Comparison of ENCODE assay signal across 13 cellular contexts in the genomic region with DNA sequence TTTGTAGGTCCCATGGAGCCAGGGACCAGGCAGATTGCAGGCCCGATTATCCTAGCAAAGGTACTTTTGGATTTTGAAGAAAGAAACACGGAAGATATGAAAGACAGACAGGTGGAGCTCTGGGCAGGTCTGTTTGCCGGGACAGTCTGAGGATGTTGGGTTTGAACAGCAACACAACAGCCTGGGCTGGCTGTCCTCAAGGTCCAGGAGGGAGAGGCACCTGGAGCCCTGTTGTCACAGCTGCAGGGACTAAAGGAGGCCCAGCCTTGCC. TPM values are rescaled to one million over a fixed set of nuclear protein-coding genes. Genes with fewer than 3 reads are reported as not detected.
A peak's percentile ranks its signal among the peaks of the same experiment; 100 is the strongest.
DNase-seq lines count a peak whose midpoint lies in the region; ATAC-seq and TF ChIP-seq lines count a peak whose summit lies in the region.
"Had no signal": no experiment of that assay in that cellular context is flagged by ENCODE, and none has a peak within 500 bp of the region (broad histone marks: within the 10 kb centered on the region; RNA-seq: fewer than 3 reads in every experiment).

No MANE protein-coding gene starts in this region.

- 86 to 98% (median 90%) methylated on average over 3 of the region's 3 CpGs for WGBS in heart left ventricle, 4 donors
- WGBS in gastroesophageal sphincter (ENCODE audit: low coverage in 1 of 2), 2 donors: 67 to 75% methylated on average over 1 to 3 of the region's 3 CpGs
- 73 to 87% methylated on average over 3 of the region's 3 CpGs for WGBS in testis, 2 donors

- TF ChIP-seq EP300 in gastroesophageal sphincter (IDR thresholded peaks at IDR 0.05): no peak

- H3K27me3 Mint-ChIP-seq in type B pancreatic cell: peaks cover 3% of the 10 kb centered on the region
- H3K27me3 Mint-ChIP-seq: activated CD4-positive, alpha-beta T cell treated with anti-CD3 and anti-CD28 coated beads, Interleukin-2, amount 10 ng/mL, durations not matched to agents 24 days and 14 days had no signal

- H3K9me3 ChIP-seq in heart left ventricle (no peaks in the 10 kb centered on the region), gastroesophageal sphincter (no peaks in the 10 kb centered on the region), neutrophil (no peaks in the 10 kb centered on the region), testis (no peaks in the 10 kb centered on the region)
- H3K9me3 ChIP-seq: SJSA1 had no signal

- H3K4me1 ChIP-seq in heart left ventricle (peaks cover 8 to 95% (median 58%) of the 10 kb centered on the region in 12 donors), gastroesophageal sphincter (peaks cover 4 to 95% (median 36%) of the 10 kb centered on the region in 3 donors), neutrophil (ENCODE audit: control insufficient read depth in 1 of 2, insufficient read depth in 1 of 2, low read depth in 1 of 2, low read length in 1 of 2) (peaks cover 38 to 42% of the 10 kb centered on the region in 2 experiments), testis (peaks cover 62% of the 10 kb centered on the region)
- H3K4me1 ChIP-seq: SJSA1 had no signal

- intact Hi-C loops in heart left ventricle (cut with DNase I): no loop called here
- intact Hi-C loops in left cardiac atrium (cut with DNase I): no loop called here
- intact Hi-C loops in testis (cut with DNase I; ENCODE audit: low total_unique reads): no loop called here

- TF ChIP-seq CTCF in heart left ventricle (IDR thresholded peaks at IDR 0.05): no peak
- no peak for TF ChIP-seq CTCF in gastroesophageal sphincter (IDR thresholded peaks at IDR 0.05)
- no peak for TF ChIP-seq CTCF in neutrophil (IDR thresholded peaks at IDR 0.05)
- no peak for TF ChIP-seq CTCF in type B pancreatic cell (conservative IDR thresholded peaks at IDR 0.05)
- no peak for TF ChIP-seq CTCF in testis (IDR thresholded peaks at IDR 0.05)

- H3K27me3 ChIP-seq in heart left ventricle (no peaks in the 10 kb centered on the region), gastroesophageal sphincter (no peaks in the 10 kb centered on the region), neutrophil (no peaks in the 10 kb centered on the region), testis (no peaks in the 10 kb centered on the region)
- H3K27me3 ChIP-seq: SJSA1 had no signal

- peaks cover 0 to 40% (median 26%) of the 10 kb centered on the region in 9 donors for H3K36me3 ChIP-seq in heart left ventricle
- peaks cover 0 to 46% of the 10 kb centered on the region in 2 donors for H3K36me3 ChIP-seq in gastroesophageal sphincter
- H3K36me3 ChIP-seq in neutrophil: peaks cover 54% of the 10 kb centered on the region
- no peaks in the 10 kb centered on the region for H3K36me3 ChIP-seq in testis (ENCODE audit: low read depth, missing control alignments)

- no peaks in the 10 kb centered on the region for H3K9me3 Mint-ChIP-seq in type B pancreatic cell
- H3K9me3 Mint-ChIP-seq: activated CD4-positive, alpha-beta T cell treated with anti-CD3 and anti-CD28 coated beads, Interleukin-2, amount 10 ng/mL, durations not matched to agents 24 days and 14 days had no signal

- no peaks in the 10 kb centered on the region for H3K36me3 Mint-ChIP-seq in type B pancreatic cell

- peak overlapping the region; percentile 22 for H3K27ac Mint-ChIP-seq in type B pancreatic cell
- H3K27ac Mint-ChIP-seq: activated CD4-positive, alpha-beta T cell treated with anti-CD3 and anti-CD28 coated beads, Interleukin-2, amount 10 ng/mL, durations not matched to agents 24 days and 14 days had no signal

- no peak overlapping the region for H3K4me3 Mint-ChIP-seq in type B pancreatic cell
- H3K4me3 Mint-ChIP-seq: activated CD4-positive, alpha-beta T cell treated with anti-CD3 and anti-CD28 coated beads, Interleukin-2, amount 10 ng/mL, durations not matched to agents 24 days and 14 days had no signal

- no peak for DNase-seq in heart left ventricle
- DNase-seq in left cardiac atrium: no peak
- DNase-seq in type B pancreatic cell (ENCODE audit: extremely low spot score, unreplicated experiment): no peak
- DNase-seq in activated T-cell treated with anti-CD3 and anti-CD28 coated beads, Interleukin-2, amount 50 U/mL, for 1 hour: no peak
- DNase-seq in NCI-H2227 treated with DMSO at 0.1 percent for 48 hours (lab: John Stamatoyannopoulos, UW): no peak
- no peak for DNase-seq in testis
- DNase-seq: activated CD4-positive, alpha-beta T cell treated with anti-CD3 and anti-CD28 coated beads, Interleukin-2, amount 10 ng/mL, durations not matched to agents 24 days and 14 days; GDM1; NCI-H1436 had no signal

- peaks cover 23% of the 10 kb centered on the region for H3K4me1 Mint-ChIP-seq in type B pancreatic cell (ENCODE audit: unreplicated experiment)

- ATAC-seq in heart left ventricle (no peak), left cardiac atrium (no peak), gastroesophageal sphincter (no peak)

- H3K27ac ChIP-seq in heart left ventricle: peak overlapping the region in 11 of 12 donors; percentile 31 to 88 (median 75)
- H3K27ac ChIP-seq in gastroesophageal sphincter: peak overlapping the region in 3 of 4 donors; percentile 71 to 74 (median 71)
- H3K27ac ChIP-seq in neutrophil: peak overlapping the region; percentile 45
- H3K27ac ChIP-seq in testis: peak overlapping the region in 1 of 2 donors; percentile 28
- H3K27ac ChIP-seq: KMS-11, SJSA1 had no signal

- H3K4me3 ChIP-seq in heart left ventricle (no peak overlapping the region), gastroesophageal sphincter (no peak overlapping the region), neutrophil (ENCODE audit: low read depth in 1 of 2, low read length in 1 of 2) (no peak overlapping the region), testis (no peak overlapping the region)
- H3K4me3 ChIP-seq: SJSA1 had no signal

- TF ChIP-seq POLR2A in heart left ventricle (IDR thresholded peaks at IDR 0.05): no peak
- TF ChIP-seq POLR2A in gastroesophageal sphincter (IDR thresholded peaks at IDR 0.05): no peak
- TF ChIP-seq POLR2A in testis (IDR thresholded peaks at IDR 0.05): no peak

RNA-seq across cellular contexts. Expression of gene H6PD, which starts 14.6 kb away (rescaled TPM):
- total RNA-seq in heart left ventricle (10 to 100 TPM; 16.0 to 54.5 (median 27.9) TPM), left cardiac atrium (10 to 100 TPM; 33.3 to 40.6 TPM), gastroesophageal sphincter (10 to 100 TPM; 27.0 to 62.2 (median 44.0) TPM), type B pancreatic cell (ENCODE audit: low replicate concordance) (18.7 and 26.1 TPM in 2 replicates), testis (10 to 100 TPM; 55.0 to 67.8 TPM)
- polyA plus RNA-seq in heart left ventricle (10 to 100 TPM; 11.0 to 15.7 TPM), testis (ENCODE audit: insufficient read depth, low read depth, low replicate concordance) (23.8 TPM)

RNA-seq across cellular contexts. Expression of gene SPSB1, which starts 43.5 kb away (rescaled TPM):
- total RNA-seq in heart left ventricle (10 to 100 TPM in 3 of 9 donors, 1 to 10 TPM in 6; 7.7 to 27.2 (median 9.2) TPM), left cardiac atrium (10 to 100 TPM; 16.8 to 19.1 TPM), gastroesophageal sphincter (100 to 1,000 TPM in 2 of 4 donors, 10 to 100 TPM in 2; 56.3 to 111 (median 99.5) TPM), type B pancreatic cell (ENCODE audit: low replicate concordance) (5.6 and 17.4 TPM in 2 replicates), testis (10 to 100 TPM; 30.0 to 37.9 TPM)
- polyA plus RNA-seq in heart left ventricle (10 to 100 TPM in 1 of 2 donors, 1 to 10 TPM in 1; 7.0 to 10.9 TPM), testis (ENCODE audit: insufficient read depth, low read depth, low replicate concordance) (19.8 TPM)
